ENCODE assay signal across 16 cellular contexts in the genomic region with DNA sequence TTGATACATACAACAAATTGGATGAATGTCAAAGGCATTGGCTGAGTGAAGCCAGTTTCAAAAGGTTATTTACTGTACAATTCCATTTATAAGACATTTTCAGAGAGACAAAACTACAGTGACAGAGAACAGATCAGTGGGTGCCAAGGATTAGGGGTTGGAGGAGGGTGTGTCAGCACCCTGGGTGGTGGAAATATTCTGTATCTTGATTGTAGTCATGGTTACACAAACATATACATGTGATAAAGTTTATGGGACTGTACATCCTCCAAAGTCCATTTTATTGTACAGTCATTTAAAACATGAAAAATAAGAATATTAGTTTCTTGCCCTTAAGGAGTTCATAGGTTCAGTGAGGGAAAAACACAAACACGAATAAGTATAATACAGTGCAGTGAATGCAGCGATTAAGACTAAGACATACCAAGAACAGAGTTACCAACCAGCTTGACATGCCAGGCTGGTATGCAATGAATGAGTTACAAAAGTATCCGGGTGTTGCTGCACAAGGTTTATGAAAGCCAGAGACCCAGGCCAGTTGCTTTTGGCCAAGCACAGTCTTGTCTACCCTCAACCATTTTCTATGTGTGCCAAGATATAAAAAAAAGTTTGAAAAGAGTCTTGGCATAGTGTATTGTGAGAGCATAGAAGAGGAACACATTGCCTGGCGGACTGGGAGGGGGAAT.
DNase-seq lines count a peak whose midpoint lies in the region; ATAC-seq, FAIRE-seq and TF ChIP-seq lines count a peak whose summit lies in the region.
"Had no signal": no experiment of that assay in that cellular context is flagged by ENCODE, and none has a peak within 500 bp of the region (broad histone marks: within the 10 kb centered on the region; RNA-seq: fewer than 3 reads in every experiment).

No MANE protein-coding gene starts in this region.

- no peak for TF ChIP-seq POLR2A in prostate gland (IDR thresholded peaks at IDR 0.05)

- no peaks in the 10 kb centered on the region for H3K9me2 ChIP-seq in Karpas-422 (replicated peaks; ENCODE audit: insufficient read depth, low read length)

- DNase-seq in GM18507 (ENCODE audit: extremely low spot score, insufficient read length, low read depth), result no peak
- no peak for DNase-seq in astrocyte (ENCODE audit: low read depth)
- peak; percentile 36 to 57 for DNase-seq in foreskin keratinocyte
- peak; percentile 10 for DNase-seq in prostate gland (ENCODE audit: low spot score)
- no peak for DNase-seq in Right ventricle myocardium superior
- DNase-seq in Karpas-422, result no peak
- no peak for DNase-seq in stimulated activated naive B cell treated with anti-CD40 and anti-IgM and Interleukin-4, amounts not matched to agents 10 μg/mL and 1 μg/mL and 100 μg/mL, for 72 hours
- DNase-seq: BE2C, MV-4-11, NCI-H187, NCI-H2227 treated with DMSO at 0.1 percent for 48 hours, NCI-H524 treated with DMSO at 0.1 percent for 48 hours, NCI-H82, Peyer's patch had no signal

- H3K4me2 ChIP-seq in astrocyte (ENCODE audit: low read length) (no peak overlapping the region), Karpas-422 (ENCODE audit: low read depth, low read length, poor library complexity, severe bottlenecking) (no peak overlapping the region)

- H3K27ac ChIP-seq in astrocyte (ENCODE audit: low read depth, low read length) (no peak overlapping the region), foreskin keratinocyte (no peak overlapping the region), prostate gland (no peak overlapping the region), Karpas-422 (ENCODE audit: low read length) (no peak overlapping the region)
- H3K27ac ChIP-seq: SJSA1 had no signal

- H3K4me1 Mint-ChIP-seq in astrocyte (ENCODE audit: low read depth, unreplicated experiment), result no peaks in the 10 kb centered on the region
- peaks cover 0 to 5% of the 10 kb centered on the region in 2 donors for H3K4me1 Mint-ChIP-seq in stimulated activated naive B cell treated with anti-CD40 and anti-IgM and Interleukin-4, amounts not matched to agents 10 μg/mL and 1 μg/mL and 100 μg/mL, for 72 hours

- H3K4me1 ChIP-seq in astrocyte (ENCODE audit: insufficient read depth, low read length) (no peaks in the 10 kb centered on the region), foreskin keratinocyte (no peaks in the 10 kb centered on the region), prostate gland (replicated peaks) (no peaks in the 10 kb centered on the region), Karpas-422 (ENCODE audit: low read length) (no peaks in the 10 kb centered on the region)
- H3K4me1 ChIP-seq: BE2C, Peyer's patch had no signal

- FAIRE-seq in GM18507 (lab: Jason Lieb, UNC), result peak; percentile 48
- FAIRE-seq in astrocyte (lab: Jason Lieb, UNC), result peak; percentile 89

- no peaks in the 10 kb centered on the region for H3K27me3 Mint-ChIP-seq in astrocyte (ENCODE audit: low read depth, unreplicated experiment)
- peaks cover 0 to 4% of the 10 kb centered on the region in 2 donors for H3K27me3 Mint-ChIP-seq in stimulated activated naive B cell treated with anti-CD40 and anti-IgM and Interleukin-4, amounts not matched to agents 10 μg/mL and 1 μg/mL and 100 μg/mL, for 72 hours

- H3K36me3 ChIP-seq in astrocyte (ENCODE audit: insufficient read depth, low read length) (no peaks in the 10 kb centered on the region), prostate gland (no peaks in the 10 kb centered on the region), Karpas-422 (ENCODE audit: insufficient read depth, low read length) (no peaks in the 10 kb centered on the region)
- H3K36me3 ChIP-seq: BE2C, Peyer's patch, SJSA1 had no signal

- H2AFZ ChIP-seq in astrocyte (ENCODE audit: low read depth, low read length), result no peak overlapping the region
- H2AFZ ChIP-seq in Karpas-422 (ENCODE audit: low read length), result no peak overlapping the region

- H3K27ac Mint-ChIP-seq in astrocyte (ENCODE audit: unreplicated experiment), result no peak overlapping the region
- no peak overlapping the region for H3K27ac Mint-ChIP-seq in stimulated activated naive B cell treated with anti-CD40 and anti-IgM and Interleukin-4, amounts not matched to agents 10 μg/mL and 1 μg/mL and 100 μg/mL, for 72 hours

- H3K9me3 ChIP-seq in astrocyte (ENCODE audit: insufficient read depth, low read depth, low read length), result no peaks in the 10 kb centered on the region
- no peaks in the 10 kb centered on the region for H3K9me3 ChIP-seq in prostate gland
- no peaks in the 10 kb centered on the region for H3K9me3 ChIP-seq in Karpas-422 (ENCODE audit: low read length)
- H3K9me3 ChIP-seq: BE2C, Peyer's patch, SJSA1 had no signal

- ATAC-seq in foreskin keratinocyte (peak; percentile 35), Right ventricle myocardium superior (ENCODE audit: poor library complexity) (no peak), GM21717 (IDR thresholded peaks at IDR 0.05; ENCODE audit: unreplicated experiment) (no peak)
- ATAC-seq in stimulated activated naive B cell treated with anti-CD40 and anti-IgM and Interleukin-4, amounts not matched to agents 10 μg/mL and 1 μg/mL and 100 μg/mL, for 72 hours (replicated peaks), result no peak

- H3K9ac ChIP-seq in astrocyte (ENCODE audit: low read length), result no peak overlapping the region
- no peak overlapping the region for H3K9ac ChIP-seq in Karpas-422 (ENCODE audit: low read length)

- no peak overlapping the region for H3K4me3 Mint-ChIP-seq in astrocyte (ENCODE audit: unreplicated experiment)
- no peak overlapping the region for H3K4me3 Mint-ChIP-seq in stimulated activated naive B cell treated with anti-CD40 and anti-IgM and Interleukin-4, amounts not matched to agents 10 μg/mL and 1 μg/mL and 100 μg/mL, for 72 hours

- H3K4me3 ChIP-seq in astrocyte (ENCODE audit: insufficient read depth, low read depth, low read length) (no peak overlapping the region), prostate gland (no peak overlapping the region), Karpas-422 (ENCODE audit: low read length) (no peak overlapping the region)
- H3K4me3 ChIP-seq: Peyer's patch, SJSA1 had no signal

- H4K20me1 ChIP-seq in astrocyte (ENCODE audit: insufficient read depth, low read length), result no peaks in the 10 kb centered on the region
- no peaks in the 10 kb centered on the region for H4K20me1 ChIP-seq in Karpas-422 (ENCODE audit: insufficient read depth, low read depth, low read length)

- H3K79me2 ChIP-seq in astrocyte (ENCODE audit: insufficient read depth, low read length) (no peaks in the 10 kb centered on the region), Karpas-422 (ENCODE audit: low read length) (no peaks in the 10 kb centered on the region)

- intact Hi-C loops in prostate gland (cut with DNase I), result no loop called here
- intact Hi-C loops in Right ventricle myocardium superior (cut with DNase I), result no loop called here

- 49% methylated on average over 4 of the region's 4 CpGs for WGBS in prostate gland

- TF ChIP-seq CTCF in astrocyte (IDR thresholded peaks at IDR 0.05; ENCODE audit: insufficient read depth, low read depth, low read length) (no peak), foreskin keratinocyte (conservative IDR thresholded peaks at IDR 0.05) (no peak), prostate gland (IDR thresholded peaks at IDR 0.05) (no peak)

- H3K9me3 Mint-ChIP-seq in astrocyte (ENCODE audit: unreplicated experiment), result no peaks in the 10 kb centered on the region
- no peaks in the 10 kb centered on the region for H3K9me3 Mint-ChIP-seq in stimulated activated naive B cell treated with anti-CD40 and anti-IgM and Interleukin-4, amounts not matched to agents 10 μg/mL and 1 μg/mL and 100 μg/mL, for 72 hours

- H3K27me3 ChIP-seq in astrocyte (ENCODE audit: insufficient read depth, low read length) (no peaks in the 10 kb centered on the region), foreskin keratinocyte (no peaks in the 10 kb centered on the region), prostate gland (replicated peaks; ENCODE audit: insufficient read depth) (no peaks in the 10 kb centered on the region), Karpas-422 (ENCODE audit: low read length) (no peaks in the 10 kb centered on the region)
- H3K27me3 ChIP-seq: BE2C, Peyer's patch, SJSA1 had no signal

- no peaks in the 10 kb centered on the region for H3K36me3 Mint-ChIP-seq in astrocyte (ENCODE audit: low read depth, unreplicated experiment)
- H3K36me3 Mint-ChIP-seq in stimulated activated naive B cell treated with anti-CD40 and anti-IgM and Interleukin-4, amounts not matched to agents 10 μg/mL and 1 μg/mL and 100 μg/mL, for 72 hours, result no peaks in the 10 kb centered on the region

Comparison
In these comparisons a context has a peak if more than half of its experiments do, and no peak if none do; other contexts are left out.
1. DNase-seq: peak in foreskin keratinocyte (2 of 2) and prostate gland (single experiment); none in GM18507 (single experiment), astrocyte (single experiment), Right ventricle myocardium superior (single experiment), Karpas-422 (single experiment) and stimulated activated naive B cell treated with anti-CD40 and anti-IgM and Interleukin-4, amounts not matched to agents 10 μg/mL and 1 μg/mL and 100 μg/mL, for 72 hours (single experiment).